ENCODE assay signal across 1 cellular context in genomic region chr17:36072431-36073121, GRCh38.
A peak's percentile ranks its signal among the peaks of the same experiment; 100 is the strongest.
TF ChIP-seq lines count a peak whose summit lies in the region.

No MANE protein-coding gene starts in this region.

TF ChIP-seq in IMR-90, 13 proteins besides CTCF, POLR2A, EP300 and RAD21:
- TF ChIP-seq SMC3 (IDR thresholded peaks at IDR 0.05; ENCODE audit: low read depth, low read length) (peak; percentile 36), MXI1 (IDR thresholded peaks at IDR 0.05; ENCODE audit: borderline replicate concordance, low read depth, low read length) (no peak), NFE2L2 (IDR thresholded peaks at IDR 0.05; ENCODE audit: low read depth, low read length) (no peak)
